In genomic region chr9:136078025-136078424, GRCh38 we compare ENCODE assay signal across 21 cellular contexts.
"Had no signal": no experiment of that assay in that cellular context is flagged by ENCODE, and none has a peak within 500 bp of the region (broad histone marks: within the 10 kb centered on the region; RNA-seq: fewer than 3 reads in every experiment).

No MANE protein-coding gene starts in this region.

- H3K9me3 ChIP-seq: tibial artery had no signal

- DNase-seq: activated gamma-delta T cell treated with Interleukin-2 at 50 U/mL for 16 hours; activated T-cell treated with anti-CD3 and anti-CD28 coated beads, Interleukin-2, amount 50 U/mL, for 1 hour; anterior cingulate cortex; caudate nucleus; dermis blood vessel endothelial cell; effector CD8-positive, alpha-beta T cell; foreskin melanocyte; glutamatergic neuron; hypothalamus; midbrain; nucleus accumbens; retina; stimulated activated CD4-positive, alpha-beta T cell treated with anti-CD3 and anti-CD28 coated beads, Interleukin-4, amount 100 ng/mL, for 24 hours; stimulated activated naive CD8-positive, alpha-beta T cell treated with anti-CD3 and anti-CD28 coated beads, Interleukin-15, Interleukin-2, amounts not matched to agents 100 U/mL and 50 U/mL, for 24 hours; T1000 had no signal

- H3K9me3 Mint-ChIP-seq: activated naive CD4-positive, alpha-beta T cell treated with anti-CD3 and anti-CD28 coated beads, Interleukin-2, amount 50 U/mL, for 24 hours; nephron; T-helper 1 cell treated with Interleukin-12 subunit alpha and Interleukin-12 subunit beta and Interleukin-4 antibody, amounts not matched to agents 30 μg/mL and 1 μg/mL, for 36 hours; WTC11 had no signal

- H3K27me3 Mint-ChIP-seq: activated naive CD4-positive, alpha-beta T cell treated with anti-CD3 and anti-CD28 coated beads, Interleukin-2, amount 50 U/mL, for 24 hours; brain had no signal

- H3K27me3 ChIP-seq: tibial artery had no signal

- ATAC-seq: stimulated activated naive CD8-positive, alpha-beta T cell treated with anti-CD3 and anti-CD28 coated beads, Interleukin-15, Interleukin-2, amounts not matched to agents 100 U/mL and 50 U/mL, for 24 hours; WTC11 had no signal

- H3K36me3 Mint-ChIP-seq: WTC11 had no signal

- H3K4me3 Mint-ChIP-seq: activated naive CD4-positive, alpha-beta T cell treated with anti-CD3 and anti-CD28 coated beads, Interleukin-2, amount 50 U/mL, for 24 hours; brain; nephron; T-helper 1 cell treated with Interleukin-12 subunit alpha and Interleukin-12 subunit beta and Interleukin-4 antibody, amounts not matched to agents 30 μg/mL and 1 μg/mL, for 36 hours; WTC11 had no signal

- H3K27ac Mint-ChIP-seq: activated naive CD4-positive, alpha-beta T cell treated with anti-CD3 and anti-CD28 coated beads, Interleukin-2, amount 50 U/mL, for 24 hours; brain; nephron; T-helper 1 cell treated with Interleukin-12 subunit alpha and Interleukin-12 subunit beta and Interleukin-4 antibody, amounts not matched to agents 30 μg/mL and 1 μg/mL, for 36 hours; WTC11 had no signal

- H3K4me3 ChIP-seq: tibial artery had no signal
